8 cellular contexts compared by ENCODE assay signal in the genomic region with DNA sequence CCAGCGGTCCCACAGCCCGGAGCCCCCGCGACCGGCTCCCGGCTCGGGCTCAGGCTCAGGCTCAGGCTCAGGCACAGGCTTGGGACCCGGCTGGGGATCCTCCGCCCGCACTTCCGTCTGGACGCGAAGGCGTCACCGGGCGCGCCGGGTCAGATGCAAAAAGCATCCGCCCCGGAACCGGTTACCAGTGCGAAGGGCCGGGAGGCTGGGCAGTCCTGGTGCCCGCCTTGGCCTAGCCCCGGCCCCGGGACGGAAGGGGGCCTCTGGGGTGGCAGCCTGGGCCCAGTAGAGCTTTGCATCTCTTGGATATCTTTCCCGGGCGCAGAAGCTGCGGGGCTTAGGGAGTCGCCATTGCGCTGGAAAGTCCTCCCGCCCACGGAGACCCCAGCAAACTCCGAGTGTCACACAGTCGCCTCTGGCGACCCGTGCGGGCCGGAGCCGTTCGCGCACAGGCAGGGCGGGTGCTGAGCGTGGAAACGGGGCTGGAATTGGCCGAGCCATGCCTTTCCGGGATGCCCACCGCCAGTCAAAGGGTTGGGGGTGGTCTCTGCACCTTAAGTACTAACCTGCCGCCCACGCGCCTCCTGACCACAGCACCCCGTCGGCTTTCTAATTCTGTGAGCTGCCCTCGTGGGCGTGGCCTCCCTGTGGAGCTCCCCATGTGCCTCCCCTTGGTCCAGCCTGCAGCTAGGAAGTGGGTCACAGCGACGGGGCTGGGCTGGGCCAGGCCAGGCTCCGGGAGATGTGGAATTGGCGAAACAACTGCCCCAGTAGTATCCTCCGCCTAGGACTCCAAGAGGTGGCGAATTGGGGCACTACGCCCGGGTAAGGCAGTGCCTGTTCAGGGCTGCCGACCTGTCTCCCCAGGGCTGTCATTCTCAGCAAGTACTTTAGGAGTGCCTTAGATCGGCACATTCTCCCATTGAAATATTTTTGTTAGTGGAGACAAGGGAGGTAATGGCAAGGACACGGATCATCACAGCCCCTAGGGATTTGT. TPM values are rescaled to one million over a fixed set of nuclear protein-coding genes. Genes with fewer than 3 reads are reported as not detected.
DNase-seq lines count a peak whose midpoint lies in the region; ATAC-seq, FAIRE-seq and TF ChIP-seq lines count a peak whose summit lies in the region.

A gene (minus strand): TSS at position 119 of the 997 bp plus-strand sequence. CDS start 129 bp downstream, outside the sequence.

- 0 out of 2 replicates have a peak, but pooled peaks have one; percentile 16 for TF ChIP-seq CTCF in HepG2 (CRISPR knock-in tag; IDR thresholded peaks at IDR 0.05)

- DNase-seq in NCI-H526 treated with DMSO at 0.1 percent for 48 hours (lab: John Stamatoyannopoulos, UW) (peak; percentile 81), dermis blood vessel endothelial cell (peak; percentile 90), HepG2 (ENCODE audit: low spot score) (peak; percentile 84)
- peak; percentile 89 for DNase-seq in activated CD4-positive, alpha-beta T cell treated with anti-CD3 and anti-CD28 coated beads, Interleukin-2, amount 50 U/mL, for 48 hours
- DNase-seq in stimulated activated CD4-positive, alpha-beta T cell treated with anti-CD3 and anti-CD28 coated beads, Interleukin-2, amount 100 ng/mL, for 48 hours, result peak; percentile 71 to 75

- H2AFZ ChIP-seq in HepG2 (ENCODE audit: low read length), result no peak within 1 kb of the TSS

- TF ChIP-seq RAD21 in HepG2 (CRISPR knock-in tag; IDR thresholded peaks at IDR 0.05), result peak; percentile 46

- TF ChIP-seq EP300 in HepG2 (IDR thresholded peaks at IDR 0.05; ENCODE audit: low read depth in 2 of 2, low read length in 2 of 2) (no peak), HepG2 (CRISPR knock-in tag; IDR thresholded peaks at IDR 0.05; ENCODE audit: borderline replicate concordance) (no peak)

- CTCF ChIA-PET in HepG2 (lab: Yijun Ruan, JAX; ENCODE audit: low intra/inter-chr PET ratio, low total read pairs), result no interaction called here

- 0% methylated on average over 2 of the region's 67 CpGs for WGBS in HepG2 (ENCODE audit: low lambda C conversion rate)

- H4K20me1 ChIP-seq in BLaER1 treated with 17β-estradiol and CSF1 and Interleukin-3, amounts not matched to agents 10 nM and 100 nM, result peaks cover 4 to 36% (median 20%) of the 10 kb centered on the region in 11 experiments; a peak in 15 of 22 replicates
- H4K20me1 ChIP-seq in HepG2 (ENCODE audit: insufficient read depth, low read length), result no peaks in the 10 kb centered on the region

- peak within 1 kb of the TSS; percentile 68 to 97 (median 86) for H3K4me3 ChIP-seq in BLaER1 treated with 17β-estradiol and CSF1 and Interleukin-3, amounts not matched to agents 10 nM and 100 nM
- peak within 1 kb of the TSS; percentile 86 to 93 (median 89) for H3K4me3 ChIP-seq in HepG2 (replicated peaks in 1 of 3; ENCODE audit: insufficient read depth in 1 of 3, low read depth in 2 of 3, low read length in 3 of 3)

- in situ Hi-C loops in HepG2 (cut with HindIII; ENCODE audit: extremely low pct_ligation_motif_present, low pct_unique_long_range_greater_than_20kb), result loop anchor here (25.0 kb wide), 1 partner anchor 277 kb away; a partner anchor contains a TSS

- ATAC-seq in HG03432 (IDR thresholded peaks at IDR 0.05; ENCODE audit: unreplicated experiment) (peak; percentile 80), HepG2 (peak; percentile 92)

- TF ChIP-seq POLR2A in GM19193 (IDR thresholded peaks at IDR 0.05; ENCODE audit: extremely low read depth, insufficient read depth, insufficient read length), result peak; percentile 90
- peak; percentile 76 to 92 for TF ChIP-seq POLR2A in HepG2 (IDR thresholded peaks at IDR 0.05; ENCODE audit: insufficient read depth in 1 of 2, low read depth in 2 of 2, low read length in 2 of 2)

- POLR2A ChIA-PET in HepG2 (lab: Yijun Ruan, JAX), result interaction anchor here (0.6 to 2.0 kb wide), 18 partner anchors 11 to 1844 kb away, joined by 3 to 12 read pairs (median 4); a partner anchor contains a TSS

- no peaks in the 10 kb centered on the region for H3K9me3 ChIP-seq in BLaER1 treated with 17β-estradiol and CSF1 and Interleukin-3, amounts not matched to agents 10 nM and 100 nM (replicated peaks in 1 of 11)
- no peaks in the 10 kb centered on the region for H3K9me3 ChIP-seq in HepG2 (ENCODE audit: low read length)

- intact Hi-C loops in HepG2 (cut with micrococcal nuclease; ENCODE audit: unreplicated experiment), result loop anchor here (1.0 to 5.0 kb wide), 3 partner anchors 54 to 277 kb away; a partner anchor contains a TSS

- H3K79me2 ChIP-seq in HepG2 (ENCODE audit: insufficient read depth, low read length), result peaks cover 11% of the 10 kb centered on the region

- H3K27me3 ChIP-seq in BLaER1 treated with 17β-estradiol and CSF1 and Interleukin-3, amounts not matched to agents 10 nM and 100 nM, result no peaks in the 10 kb centered on the region
- no peaks in the 10 kb centered on the region for H3K27me3 ChIP-seq in HepG2 (ENCODE audit: control insufficient read depth in 1 of 2, insufficient read depth in 2 of 2, low read length in 2 of 2)

- H3K27ac ChIP-seq in BLaER1 treated with 17β-estradiol and CSF1 and Interleukin-3, amounts not matched to agents 10 nM and 100 nM, result peak within 1 kb of the TSS; percentile 80 to 95 (median 90)
- H3K27ac ChIP-seq in HepG2 (ENCODE audit: extremely low read length, insufficient read depth, low read length), result peak within 1 kb of the TSS; percentile 88

- TSS peak; percentile 80 for BruUV-seq in HepG2 (replicated peaks; lab: Mats Ljungman, UMichigan)

- peak within 1 kb of the TSS; percentile 86 to 99 (median 97) for H3K4me2 ChIP-seq in BLaER1 treated with 17β-estradiol and CSF1 and Interleukin-3, amounts not matched to agents 10 nM and 100 nM
- H3K4me2 ChIP-seq in HepG2 (ENCODE audit: low read depth, low read length), result peak within 1 kb of the TSS; percentile 84

- H3K36me3 ChIP-seq in BLaER1 treated with 17β-estradiol and CSF1 and Interleukin-3, amounts not matched to agents 10 nM and 100 nM, result 0 out of 22 replicates have a peak, but pooled peaks cover 0 to 9% (median 0%) of the 10 kb centered on the region in 11 experiments
- no peaks in the 10 kb centered on the region for H3K36me3 ChIP-seq in HepG2 (replicated peaks in 1 of 2; ENCODE audit: control insufficient read depth in 1 of 2, insufficient read depth in 2 of 2, low read length in 2 of 2)

- H3K9ac ChIP-seq in BLaER1 treated with 17β-estradiol and CSF1 and Interleukin-3, amounts not matched to agents 10 nM and 100 nM, result peak within 1 kb of the TSS; percentile 82 to 95 (median 91)
- H3K9ac ChIP-seq in HepG2 (ENCODE audit: insufficient read depth, low read depth, low read length), result peak within 1 kb of the TSS; percentile 86

- peaks cover 25 to 56% (median 32%) of the 10 kb centered on the region in 10 experiments for H3K4me1 ChIP-seq in BLaER1 treated with 17β-estradiol and CSF1 and Interleukin-3, amounts not matched to agents 10 nM and 100 nM
- peaks cover 19% of the 10 kb centered on the region for H3K4me1 ChIP-seq in HepG2 (ENCODE audit: insufficient read depth, low read length)

- FAIRE-seq in HepG2 (lab: Jason Lieb, UNC), result peak; percentile 23

TF ChIP-seq in HepG2, 621 proteins besides CTCF, POLR2A, EP300 and RAD21 (continues in another document):
- peak; percentile 69 for TF ChIP-seq HNRNPLL (IDR thresholded peaks at IDR 0.05; ENCODE audit: low read depth, low read length, poor library complexity, severe bottlenecking)
- TF ChIP-seq ELF3 (CRISPR knock-in tag; IDR thresholded peaks at IDR 0.05), result peak; percentile 60; the same call in 1 of the 2 replicates
- TF ChIP-seq, protein P1, sequence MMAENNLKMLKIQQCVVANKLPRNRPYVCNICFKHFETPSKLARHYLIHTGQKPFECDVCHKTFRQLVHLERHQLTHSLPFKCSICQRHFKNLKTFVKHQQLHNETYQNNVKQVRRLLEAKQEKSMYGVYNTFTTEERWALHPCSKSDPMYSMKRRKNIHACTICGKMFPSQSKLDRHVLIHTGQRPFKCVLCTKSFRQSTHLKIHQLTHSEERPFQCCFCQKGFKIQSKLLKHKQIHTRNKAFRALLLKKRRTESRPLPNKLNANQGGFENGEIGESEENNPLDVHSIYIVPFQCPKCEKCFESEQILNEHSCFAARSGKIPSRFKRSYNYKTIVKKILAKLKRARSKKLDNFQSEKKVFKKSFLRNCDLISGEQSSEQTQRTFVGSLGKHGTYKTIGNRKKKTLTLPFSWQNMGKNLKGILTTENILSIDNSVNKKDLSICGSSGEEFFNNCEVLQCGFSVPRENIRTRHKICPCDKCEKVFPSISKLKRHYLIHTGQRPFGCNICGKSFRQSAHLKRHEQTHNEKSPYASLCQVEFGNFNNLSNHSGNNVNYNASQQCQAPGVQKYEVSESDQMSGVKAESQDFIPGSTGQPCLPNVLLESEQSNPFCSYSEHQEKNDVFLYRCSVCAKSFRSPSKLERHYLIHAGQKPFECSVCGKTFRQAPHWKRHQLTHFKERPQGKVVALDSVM (CRISPR knock-in tag; IDR thresholded peaks at IDR 0.05), result peak; percentile 72; the same call in 1 of the 2 replicates

RNA-seq across cellular contexts. Expression of the gene that starts here (rescaled TPM):
- total RNA-seq in dermis blood vessel endothelial cell (33.2 and 41.9 TPM in 2 replicates), HepG2 (2016; rRNA removed; fragmentation: Illumina TruSeq; extraction: Trizol) (17.4 and 20.8 TPM in 2 replicates)
- 12.2 and 14.3 TPM in 2 replicates for total RNA-seq in HepG2 (2016; cell fraction: cytosol; rRNA removed; fragmentation: Illumina TruSeq; extraction: Trizol; ENCODE audit: low read depth)
- total RNA-seq in HepG2 (2016; cell fraction: insoluble cytoplasmic fraction; rRNA removed; fragmentation: Illumina TruSeq; extraction: Trizol), result 17.2 and 21.3 TPM in 2 replicates
- 25.3 and 25.6 TPM in 2 replicates for total RNA-seq in HepG2 (2016; cell fraction: membrane; rRNA removed; fragmentation: Illumina TruSeq; extraction: Trizol)
- 13.8 and 15.3 TPM in 2 replicates for total RNA-seq in HepG2 (2016; cell fraction: nucleus; rRNA removed; fragmentation: Illumina TruSeq; extraction: Trizol)
- polyA plus RNA-seq in HepG2 (2011; rRNA removed), result 12.3 and 12.4 TPM in 2 replicates
- 6.4 and 13.3 TPM in 2 replicates for polyA plus RNA-seq in HepG2 (2011; cell fraction: cytosol; rRNA removed)
- polyA plus RNA-seq in HepG2 (2011; cell fraction: nucleus; rRNA removed), result 2.8 and 4.6 TPM in 2 replicates
- polyA plus RNA-seq in HepG2 (2012), result 13.0 and 19.3 TPM in 2 replicates
- 14.7 and 19.1 TPM in 2 replicates for polyA plus RNA-seq in HepG2 (2016; cell fraction: cytosol; fragmentation: Illumina TruSeq; extraction: Trizol; ENCODE audit: low read depth)
- polyA plus RNA-seq in HepG2 (2016; cell fraction: insoluble cytoplasmic fraction; fragmentation: Illumina TruSeq; extraction: Trizol; ENCODE audit: low read depth), result 21.0 and 21.7 TPM in 2 replicates
- 23.1 and 24.9 TPM in 2 replicates for polyA plus RNA-seq in HepG2 (2016; cell fraction: membrane; fragmentation: Illumina TruSeq; extraction: Trizol; ENCODE audit: low read depth)
- 24.7 and 25.5 TPM in 2 replicates for polyA plus RNA-seq in HepG2 (2016; cell fraction: nucleus; fragmentation: Illumina TruSeq; extraction: Trizol; ENCODE audit: insufficient read depth, low read depth)
- 5.0 and 18.1 TPM in 2 replicates for polyA minus RNA-seq in HepG2 (2011; rRNA and poly(A)+ RNA removed; ENCODE audit: low replicate concordance)
- 3.5 and 4.5 TPM in 2 replicates for polyA minus RNA-seq in HepG2 (2011; cell fraction: cytosol; rRNA and poly(A)+ RNA removed)
- 5.5 and 6.5 TPM in 2 replicates for polyA minus RNA-seq in HepG2 (2011; cell fraction: nucleus; rRNA and poly(A)+ RNA removed)

Comparison
In these comparisons a context has a peak if more than half of its experiments do, and no peak if none do; other contexts are left out.
1. Peak in every context shown above with its lines: DNase-seq, ATAC-seq, H3K4me3 ChIP-seq and H3K27ac ChIP-seq.